ENCODE assay signal across 27 cellular contexts in the genomic region with DNA sequence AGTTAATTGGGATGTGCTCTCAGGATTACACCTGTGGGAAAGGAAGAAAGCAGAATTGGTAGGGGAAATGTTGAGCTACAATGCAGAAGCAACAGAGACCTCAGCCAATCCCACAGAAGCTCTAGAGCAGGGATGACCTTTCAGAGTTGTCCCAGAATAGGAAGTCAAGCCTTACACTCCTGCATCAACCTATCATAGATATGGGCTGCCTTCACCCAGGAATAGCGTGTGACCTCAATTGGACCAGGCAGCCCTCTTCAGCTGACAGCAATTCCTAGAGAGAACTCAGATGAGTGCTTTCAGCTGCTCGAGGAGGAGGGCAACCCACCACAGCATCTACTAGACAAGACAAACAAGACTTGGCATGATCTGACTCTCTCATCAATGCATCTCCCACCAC.
"Had no signal": no experiment of that assay in that cellular context is flagged by ENCODE, and none has a peak within 500 bp of the region (broad histone marks: within the 10 kb centered on the region; RNA-seq: fewer than 3 reads in every experiment).

No MANE protein-coding gene starts in this region.

- FAIRE-seq: endometrium, kidney had no signal

- H3K36me3 ChIP-seq: colonic mucosa, esophagus squamous epithelium, left lung, lower lobe of right lung, ovary, right lobe of liver, suprapubic skin, transverse colon, upper lobe of right lung, uterus had no signal

- H3K27ac ChIP-seq: colonic mucosa, esophagus squamous epithelium, left lung, lower lobe of right lung, ovary, psoas muscle, right lobe of liver, suprapubic skin, transverse colon, upper lobe of right lung, uterus had no signal

- H3K4me3 ChIP-seq: colonic mucosa, esophagus squamous epithelium, left lung, lower lobe of right lung, ovary, psoas muscle, right lobe of liver, smooth muscle cell, suprapubic skin, transverse colon, upper lobe of right lung, uterus had no signal

- ATAC-seq: left lung; lower lobe of right lung; natural killer cell; psoas muscle; right lobe of liver; stimulated activated naive CD8-positive, alpha-beta T cell treated with anti-CD3 and anti-CD28 coated beads, Interleukin-15, amount 100 ng/mL, for 72 hours; upper lobe of right lung had no signal

- H3K27me3 ChIP-seq: colonic mucosa, ovary, right lobe of liver, transverse colon, upper lobe of right lung, uterus had no signal

- DNase-seq: colonic mucosa; dermis blood vessel endothelial cell; effector memory CD4-positive, alpha-beta T cell; erythroblast; esophagus squamous epithelium; foreskin melanocyte; glutamatergic neuron; kidney; left lung; lower lobe of right lung; natural killer cell; occipital lobe; ovary; psoas muscle; stimulated activated CD4-positive, alpha-beta T cell treated with anti-CD3 and anti-CD28 coated beads, Interleukin-12 subunit alpha, Interleukin-12 subunit beta, amount 100 ng/mL, for 4 hours; stimulated activated CD4-positive, alpha-beta T cell treated with anti-CD3 and anti-CD28 coated beads, Interleukin-1b, Interleukin-23, amount 100 ng/mL, for 48 hours; stimulated activated CD4-positive, alpha-beta T cell treated with anti-CD3 and anti-CD28 coated beads, Interleukin-4, amount 100 ng/mL, for 1 hour; stimulated activated CD8-positive, alpha-beta memory T cell treated with anti-CD3 and anti-CD28 coated beads, Interleukin-4, amount 100 ng/mL, for 48 hours; stimulated activated naive CD4-positive, alpha-beta T cell; stimulated activated naive CD8-positive, alpha-beta T cell treated with anti-CD3 and anti-CD28 coated beads, Interleukin-15, amount 100 ng/mL, for 72 hours; transverse colon; upper lobe of right lung; uterus had no signal

- H3K4me1 ChIP-seq: colonic mucosa, esophagus squamous epithelium, left lung, lower lobe of right lung, psoas muscle, right lobe of liver, suprapubic skin, transverse colon, upper lobe of right lung, uterus had no signal

- H3K9me3 ChIP-seq: colonic mucosa, esophagus squamous epithelium, left lung, lower lobe of right lung, ovary, psoas muscle, right lobe of liver, suprapubic skin, transverse colon, upper lobe of right lung, uterus had no signal
